ENCODE assay signal across 8 cellular contexts in the genomic region with DNA sequence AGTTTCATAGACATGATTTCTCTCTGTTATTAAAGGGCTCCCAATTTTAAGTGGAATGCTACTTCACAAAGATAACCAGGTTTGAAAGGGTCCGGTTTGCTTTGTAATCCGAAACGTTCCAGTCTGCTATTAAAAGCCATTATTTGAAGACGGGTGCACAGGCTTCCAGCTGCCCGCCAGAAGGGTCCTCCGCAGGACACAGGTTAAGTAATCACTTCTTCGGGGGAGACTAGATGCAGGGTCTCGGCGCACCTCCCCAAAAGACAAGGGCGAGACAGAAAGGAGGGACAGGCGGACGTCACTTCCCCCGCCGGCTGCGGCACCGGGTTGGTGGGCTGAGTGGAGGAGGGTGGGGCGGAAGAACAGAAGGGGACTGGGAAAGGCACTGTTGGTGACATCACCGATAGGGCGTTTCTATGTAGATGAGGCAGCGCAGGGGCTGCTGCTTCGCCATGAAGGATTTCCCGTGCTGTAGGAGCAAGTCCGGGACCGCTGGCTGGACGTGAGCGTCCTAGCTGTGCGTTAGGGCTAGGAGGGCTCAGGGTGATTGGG.
DNase-seq lines count a peak whose midpoint lies in the region; ATAC-seq, FAIRE-seq and TF ChIP-seq lines count a peak whose summit lies in the region.

No MANE protein-coding gene starts in this region.

- peak; percentile 90 for ATAC-seq in GM21390 (IDR thresholded peaks at IDR 0.05; ENCODE audit: unreplicated experiment)

- peak; percentile 51 for FAIRE-seq in HTR-8/SVneo (lab: Jason Lieb, UNC)

- DNase-seq in CMK (ENCODE audit: low read depth) (peak; percentile 100), HTR-8/SVneo (ENCODE audit: insufficient read length, low spot score) (peak; percentile 84), NOMO-1 treated with DMSO at 0.1 percent for 48 hours (lab: John Stamatoyannopoulos, UW; ENCODE audit: unreplicated experiment) (peak; percentile 98), epithelial cell of esophagus (ENCODE audit: low read depth) (peak; percentile 100), midbrain (lab: John Stamatoyannopoulos, UW) (peak; percentile 99)
- peak; percentile 100 for DNase-seq in activated CD8-positive, alpha-beta memory T cell treated with anti-CD3 and anti-CD28 coated beads, Interleukin-2, amount 50 U/mL, for 24 hours (ENCODE audit: extremely low read depth)
- DNase-seq in stimulated activated CD8-positive, alpha-beta memory T cell treated with anti-CD3 and anti-CD28 coated beads, Interleukin-15, amount 100 ng/mL, for 48 hours (ENCODE audit: low read depth in 2 of 2): peak; percentile 97 to 98

- no peak for TF ChIP-seq CTCF in epithelial cell of esophagus (IDR thresholded peaks at IDR 0.05; ENCODE audit: insufficient read depth, low read depth, low read length, missing control alignments)

- peak overlapping the region; percentile 86 for H3K4me3 ChIP-seq in epithelial cell of esophagus (ENCODE audit: low read length)

Comparison
In these comparisons a context has a peak if more than half of its experiments do, and no peak if none do; other contexts are left out.
1. Peak in every context shown above with its lines: DNase-seq, ATAC-seq and H3K4me3 ChIP-seq.